In genomic region chr17:19744492-19744891, GRCh38 we compare ENCODE assay signal across 1 cellular context.
TF ChIP-seq lines count a peak whose summit lies in the region.

No MANE protein-coding gene starts in this region.

TF ChIP-seq in HEK293, 187 proteins besides CTCF, POLR2A, EP300 and RAD21 (continued from another document):
- TF ChIP-seq OVOL3 (tag by site-specific recombination; IDR thresholded peaks at IDR 0.05) = no peak
- TF ChIP-seq KLF8 (tag by site-specific recombination; IDR thresholded peaks at IDR 0.05) = no peak
- TF ChIP-seq ZNF37A (tag by site-specific recombination; IDR thresholded peaks at IDR 0.05) = no peak
- TF ChIP-seq, protein P1, sequence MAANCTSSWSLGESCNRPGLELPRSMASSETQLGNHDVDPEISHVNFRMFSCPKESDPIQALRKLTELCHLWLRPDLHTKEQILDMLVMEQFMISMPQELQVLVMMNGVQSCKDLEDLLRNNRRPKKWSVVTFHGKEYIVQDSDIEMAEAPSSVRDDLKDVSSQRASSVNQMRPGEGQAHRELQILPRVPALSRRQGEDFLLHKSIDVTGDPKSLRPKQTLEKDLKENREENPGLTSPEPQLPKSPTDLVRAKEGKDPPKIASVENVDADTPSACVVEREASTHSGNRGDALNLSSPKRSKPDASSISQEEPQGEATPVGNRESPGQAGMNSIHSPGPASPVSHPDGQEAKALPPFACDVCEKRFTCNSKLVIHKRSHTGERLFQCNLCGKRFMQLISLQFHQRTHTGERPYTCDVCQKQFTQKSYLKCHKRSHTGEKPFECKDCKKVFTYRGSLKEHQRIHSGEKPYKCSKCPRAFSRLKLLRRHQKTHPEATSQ (tag by site-specific recombination; IDR thresholded peaks at IDR 0.05) = no peak
- TF ChIP-seq ZNF792 (tag by site-specific recombination; IDR thresholded peaks at IDR 0.05) = no peak
- no peak for TF ChIP-seq ZBTB6 (tag by site-specific recombination; IDR thresholded peaks at IDR 0.05)
- TF ChIP-seq ZNF19 (tag by site-specific recombination; IDR thresholded peaks at IDR 0.05; ENCODE audit: low read depth) = no peak
- TF ChIP-seq KLF9 (tag by site-specific recombination; IDR thresholded peaks at IDR 0.05; ENCODE audit: low read depth) = no peak
- no peak for TF ChIP-seq ZSCAN30 (tag by site-specific recombination; IDR thresholded peaks at IDR 0.05)
- no peak for TF ChIP-seq SCRT2 (tag by site-specific recombination; IDR thresholded peaks at IDR 0.05)
- TF ChIP-seq ZNF510 (tag by site-specific recombination; IDR thresholded peaks at IDR 0.05; ENCODE audit: insufficient replicate concordance) = no peak
- no peak for TF ChIP-seq KLF10 (tag by site-specific recombination; IDR thresholded peaks at IDR 0.05)
- no peak for TF ChIP-seq ZNF707 (tag by site-specific recombination; IDR thresholded peaks at IDR 0.05)
- TF ChIP-seq TCF7L2 (IDR thresholded peaks at IDR 0.05; ENCODE audit: borderline replicate concordance, low read depth, low read length) = no peak
- TF ChIP-seq, protein P2, sequence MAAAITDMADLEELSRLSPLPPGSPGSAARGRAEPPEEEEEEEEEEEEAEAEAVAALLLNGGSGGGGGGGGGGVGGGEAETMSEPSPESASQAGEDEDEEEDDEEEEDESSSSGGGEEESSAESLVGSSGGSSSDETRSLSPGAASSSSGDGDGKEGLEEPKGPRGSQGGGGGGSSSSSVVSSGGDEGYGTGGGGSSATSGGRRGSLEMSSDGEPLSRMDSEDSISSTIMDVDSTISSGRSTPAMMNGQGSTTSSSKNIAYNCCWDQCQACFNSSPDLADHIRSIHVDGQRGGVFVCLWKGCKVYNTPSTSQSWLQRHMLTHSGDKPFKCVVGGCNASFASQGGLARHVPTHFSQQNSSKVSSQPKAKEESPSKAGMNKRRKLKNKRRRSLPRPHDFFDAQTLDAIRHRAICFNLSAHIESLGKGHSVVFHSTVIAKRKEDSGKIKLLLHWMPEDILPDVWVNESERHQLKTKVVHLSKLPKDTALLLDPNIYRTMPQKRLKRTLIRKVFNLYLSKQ (tag by site-specific recombination; IDR thresholded peaks at IDR 0.05; ENCODE audit: borderline replicate concordance) = no peak
- TF ChIP-seq ZNF785 (tag by site-specific recombination; IDR thresholded peaks at IDR 0.05) = no peak
- TF ChIP-seq YY1 (tag by site-specific recombination; IDR thresholded peaks at IDR 0.05) = no peak
- no peak for TF ChIP-seq YY2 (tag by site-specific recombination; IDR thresholded peaks at IDR 0.05)
- TF ChIP-seq, protein P3, sequence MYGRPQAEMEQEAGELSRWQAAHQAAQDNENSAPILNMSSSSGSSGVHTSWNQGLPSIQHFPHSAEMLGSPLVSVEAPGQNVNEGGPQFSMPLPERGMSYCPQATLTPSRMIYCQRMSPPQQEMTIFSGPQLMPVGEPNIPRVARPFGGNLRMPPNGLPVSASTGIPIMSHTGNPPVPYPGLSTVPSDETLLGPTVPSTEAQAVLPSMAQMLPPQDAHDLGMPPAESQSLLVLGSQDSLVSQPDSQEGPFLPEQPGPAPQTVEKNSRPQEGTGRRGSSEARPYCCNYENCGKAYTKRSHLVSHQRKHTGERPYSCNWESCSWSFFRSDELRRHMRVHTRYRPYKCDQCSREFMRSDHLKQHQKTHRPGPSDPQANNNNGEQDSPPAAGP (tag by site-specific recombination; IDR thresholded peaks at IDR 0.05) = no peak
- TF ChIP-seq ZNF112 (tag by site-specific recombination; IDR thresholded peaks at IDR 0.05) = no peak
- no peak for TF ChIP-seq ZNF747 (tag by site-specific recombination; IDR thresholded peaks at IDR 0.05)
- no peak for TF ChIP-seq ZNF148 (tag by site-specific recombination; IDR thresholded peaks at IDR 0.05; ENCODE audit: borderline replicate concordance)
